9 cellular contexts compared by ENCODE assay signal in the genomic region with DNA sequence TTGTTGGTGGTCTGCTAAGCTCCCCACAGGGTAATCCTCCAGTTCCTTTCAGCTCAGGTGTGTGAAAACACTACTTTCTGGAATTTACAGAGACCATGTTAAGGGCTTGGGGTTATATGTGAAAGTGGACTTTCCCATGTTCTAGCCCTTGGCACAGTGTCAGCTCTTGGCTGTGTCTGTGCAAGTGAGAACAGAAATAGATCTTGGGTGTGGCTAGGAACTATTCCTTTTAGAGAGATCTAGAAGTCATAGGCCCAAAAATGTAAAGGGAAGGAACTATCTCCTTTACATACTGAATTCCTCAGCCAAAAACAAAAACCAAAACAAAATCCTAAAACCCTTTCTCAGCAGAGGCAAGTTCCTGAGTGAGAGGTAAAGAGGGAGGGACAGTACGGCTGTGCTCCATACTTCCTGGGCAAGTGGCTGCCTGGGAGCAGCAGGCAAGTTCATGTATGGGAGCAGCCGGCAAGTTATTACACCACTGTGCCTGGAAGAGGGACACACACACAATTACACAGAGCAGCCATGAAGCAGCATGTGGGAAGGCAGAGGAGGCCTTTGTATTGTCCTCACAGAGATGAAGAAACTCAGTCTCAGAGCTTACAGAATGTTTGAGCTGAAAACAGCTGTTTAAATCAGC. TPM values are rescaled to one million over a fixed set of nuclear protein-coding genes. Genes with fewer than 3 reads are reported as not detected.
DNase-seq lines count a peak whose midpoint lies in the region; ATAC-seq and TF ChIP-seq lines count a peak whose summit lies in the region.
"Had no signal": no experiment of that assay in that cellular context is flagged by ENCODE, and none has a peak within 500 bp of the region (broad histone marks: within the 10 kb centered on the region; RNA-seq: fewer than 3 reads in every experiment).

No MANE protein-coding gene starts in this region.

- no peak overlapping the region for H3K9ac ChIP-seq in colonic mucosa (ENCODE audit: low read depth in 2 of 2, low read length in 2 of 2)
- peak overlapping the region in 3 of 5 donors; percentile 5 to 41 (median 28) for H3K9ac ChIP-seq in subcutaneous abdominal adipose tissue (ENCODE audit: low read length in 5 of 5)

- no peaks in the 10 kb centered on the region for H4K20me1 ChIP-seq in hepatocyte (ENCODE audit: insufficient read depth, poor library complexity, severe bottlenecking)

- intact Hi-C loops in colonic mucosa (cut with DNase I): loop anchor here (5.0 kb wide), 1 partner anchor 150 kb away; no protein-coding TSS in a partner anchor

- H3K36me3 ChIP-seq in colonic mucosa (peaks cover 34% of the 10 kb centered on the region), subcutaneous abdominal adipose tissue (ENCODE audit: control insufficient read depth in 5 of 5, insufficient read depth in 5 of 5, low read length in 5 of 5) (peaks cover 5 to 82% (median 60%) of the 10 kb centered on the region in 5 donors), hepatocyte (replicated peaks; ENCODE audit: insufficient read depth, low read depth) (no peaks in the 10 kb centered on the region)

- H3K4me1 ChIP-seq in colonic mucosa (no peaks in the 10 kb centered on the region), subcutaneous abdominal adipose tissue (ENCODE audit: control insufficient read depth in 5 of 5, insufficient read depth in 5 of 5, low read length in 5 of 5) (peaks cover 6 to 25% (median 19%) of the 10 kb centered on the region in 5 donors), hepatocyte (ENCODE audit: insufficient read depth) (no peaks in the 10 kb centered on the region)

- peak overlapping the region; percentile 40 for H3K27ac ChIP-seq in colonic mucosa
- peak overlapping the region; percentile 22 for H3K27ac ChIP-seq in layer of hippocampus (ENCODE audit: low read depth, low read length)
- H3K27ac ChIP-seq in subcutaneous abdominal adipose tissue (ENCODE audit: low read depth, low read length): peak overlapping the region; percentile 74
- H3K27ac ChIP-seq in hepatocyte: no peak overlapping the region

- no peaks in the 10 kb centered on the region for H3K79me2 ChIP-seq in hepatocyte

- CTCF ChIA-PET in GM10248 (lab: Yijun Ruan, JAX): interaction anchor here (1.1 to 1.5 kb wide), 4 partner anchors 12 to 152 kb away, joined by 3 to 6 read pairs (median 4); no protein-coding TSS in a partner anchor

- H3K4me3 ChIP-seq in colonic mucosa (no peak overlapping the region), subcutaneous abdominal adipose tissue (ENCODE audit: low read depth in 1 of 5, low read length in 5 of 5) (no peak overlapping the region), hepatocyte (no peak overlapping the region)

- TF ChIP-seq CTCF in colonic mucosa (IDR thresholded peaks at IDR 0.05) (no peak), hepatocyte (IDR thresholded peaks at IDR 0.05; ENCODE audit: poor library complexity) (no peak), GM10248 (IDR thresholded peaks at IDR 0.05; ENCODE audit: control extremely low read depth, extremely low read depth, low read depth, missing control alignments) (no peak)

- no peaks in the 10 kb centered on the region for H3K27me3 ChIP-seq in colonic mucosa
- no peaks in the 10 kb centered on the region for H3K27me3 ChIP-seq in layer of hippocampus (ENCODE audit: control insufficient read depth, insufficient read depth, low read length)
- H3K27me3 ChIP-seq in subcutaneous abdominal adipose tissue (ENCODE audit: control insufficient read depth in 5 of 5, insufficient read depth in 4 of 5, low read length in 5 of 5): no peaks in the 10 kb centered on the region
- no peaks in the 10 kb centered on the region for H3K27me3 ChIP-seq in hepatocyte

- no peak overlapping the region for H3K4me2 ChIP-seq in hepatocyte

- H3K4me3 Mint-ChIP-seq in T-helper 1 cell treated with Interleukin-12 subunit alpha and Interleukin-12 subunit beta and Interleukin-4 antibody, amounts not matched to agents 30 μg/mL and 1 μg/mL, for 36 hours: no peak overlapping the region

- H3K9me3 ChIP-seq in colonic mucosa (no peaks in the 10 kb centered on the region), subcutaneous abdominal adipose tissue (ENCODE audit: control insufficient read depth in 5 of 5, low read length in 5 of 5) (no peaks in the 10 kb centered on the region), hepatocyte (ENCODE audit: low read depth) (no peaks in the 10 kb centered on the region)

- POLR2A ChIA-PET in GM10248 (lab: Yijun Ruan, JAX): interaction anchor here (0.5 kb wide), 1 partner anchor 431 kb away, joined by 3 read pairs; no protein-coding TSS in a partner anchor

- peak overlapping the region; percentile 24 for H3K27ac Mint-ChIP-seq in T-helper 1 cell treated with Interleukin-12 subunit alpha and Interleukin-12 subunit beta and Interleukin-4 antibody, amounts not matched to agents 30 μg/mL and 1 μg/mL, for 36 hours

- H3K9me3 Mint-ChIP-seq in T-helper 1 cell treated with Interleukin-12 subunit alpha and Interleukin-12 subunit beta and Interleukin-4 antibody, amounts not matched to agents 30 μg/mL and 1 μg/mL, for 36 hours: no peaks in the 10 kb centered on the region

- ATAC-seq in GM21576 (IDR thresholded peaks at IDR 0.05; ENCODE audit: unreplicated experiment): no peak

- no peaks in the 10 kb centered on the region for H3K4me1 Mint-ChIP-seq in T-helper 1 cell treated with Interleukin-12 subunit alpha and Interleukin-12 subunit beta and Interleukin-4 antibody, amounts not matched to agents 30 μg/mL and 1 μg/mL, for 36 hours (ENCODE audit: low read depth)

- H3K27me3 Mint-ChIP-seq in T-helper 1 cell treated with Interleukin-12 subunit alpha and Interleukin-12 subunit beta and Interleukin-4 antibody, amounts not matched to agents 30 μg/mL and 1 μg/mL, for 36 hours (ENCODE audit: low read depth): no peaks in the 10 kb centered on the region

- H2AFZ ChIP-seq in hepatocyte: no peak overlapping the region

- DNase-seq in T-helper 1 cell: no peak
- DNase-seq in colonic mucosa: no peak
- no peak for DNase-seq in hepatocyte (ENCODE audit: low spot score)
- DNase-seq in GM10248 (ENCODE audit: extremely low spot score): no peak
- DNase-seq: NCI-H82 had no signal

- WGBS in hepatocyte (ENCODE audit: low lambda C conversion rate, missing lambda C conversion rate): 100% methylated on average over 2 of the region's 2 CpGs

- H3K36me3 Mint-ChIP-seq in T-helper 1 cell treated with Interleukin-12 subunit alpha and Interleukin-12 subunit beta and Interleukin-4 antibody, amounts not matched to agents 30 μg/mL and 1 μg/mL, for 36 hours (ENCODE audit: low read depth): peaks cover 49% of the 10 kb centered on the region

- H3K9me2 ChIP-seq in hepatocyte (replicated peaks; ENCODE audit: insufficient read depth): no peaks in the 10 kb centered on the region

RNA-seq across cellular contexts. Expression of gene C3orf62, which starts 19.9 kb away (rescaled TPM):
- total RNA-seq in colonic mucosa (1 to 10 TPM; 3.1 to 4.2 TPM), hepatocyte (1.8 and 4.5 TPM in 2 replicates)
- polyA plus RNA-seq in hepatocyte: 2.8 and 3.3 TPM in 2 replicates

RNA-seq across cellular contexts. Expression of gene USP4, which starts 43.0 kb away (rescaled TPM):
- total RNA-seq in colonic mucosa: 10 to 100 TPM; 40.5 to 43.9 TPM
- total RNA-seq in hepatocyte: 14.4 and 20.1 TPM in 2 replicates
- 23.9 and 26.5 TPM in 2 replicates for polyA plus RNA-seq in hepatocyte

Comparison
In these comparisons a context has a peak if more than half of its experiments do, and no peak if none do; other contexts are left out.
1. H3K9ac ChIP-seq: peak in subcutaneous abdominal adipose tissue (3 of 5); none in colonic mucosa (0 of 2).